Comparison of ENCODE assay signal across 8 cellular contexts in genomic region chr17:74493381-74493833, GRCh38. TPM values are rescaled to one million over a fixed set of nuclear protein-coding genes. Genes with fewer than 3 reads are reported as not detected.
A peak's percentile ranks its signal among the peaks of the same experiment; 100 is the strongest.
DNase-seq lines count a peak whose midpoint lies in the region; ATAC-seq and TF ChIP-seq lines count a peak whose summit lies in the region.

No MANE protein-coding gene starts in this region.

- no peaks in the 10 kb centered on the region for H3K9me3 ChIP-seq in neuronal stem cell (replicated peaks in 1 of 2; ENCODE audit: control insufficient read depth in 2 of 2, insufficient read depth in 1 of 2, low read depth in 1 of 2, low read length in 2 of 2)

- H3K9ac ChIP-seq in neuronal stem cell (ENCODE audit: low read depth, low read length, poor library complexity) = no peak overlapping the region

- no peak overlapping the region for H2BK120ac ChIP-seq in neuronal stem cell (ENCODE audit: low read depth, low read length)

- no peak overlapping the region for H2BK5ac ChIP-seq in neuronal stem cell (ENCODE audit: low read length)

- H3K27me3 ChIP-seq in foreskin keratinocyte (peaks cover 2% of the 10 kb centered on the region), neuronal stem cell (ENCODE audit: control insufficient read depth in 3 of 3, insufficient read depth in 3 of 3, low read depth in 1 of 3, low read length in 3 of 3) (no peaks in the 10 kb centered on the region)

- ATAC-seq in foreskin keratinocyte (peak; percentile 83), HG02852 (IDR thresholded peaks at IDR 0.05; ENCODE audit: unreplicated experiment) (no peak)

- H3K4me1 ChIP-seq in foreskin keratinocyte (no peaks in the 10 kb centered on the region), neuronal stem cell (ENCODE audit: control insufficient read depth in 2 of 2, insufficient read depth in 1 of 2, low read depth in 1 of 2, low read length in 2 of 2) (no peaks in the 10 kb centered on the region)

- peak; percentile 86 for TF ChIP-seq CTCF in foreskin keratinocyte (conservative IDR thresholded peaks at IDR 0.05)
- peak; percentile 91 for TF ChIP-seq CTCF in type B pancreatic cell (conservative IDR thresholded peaks at IDR 0.05)

- no peak overlapping the region for H2BK12ac ChIP-seq in neuronal stem cell (ENCODE audit: low read length)

- no peak overlapping the region for H4K8ac ChIP-seq in neuronal stem cell (ENCODE audit: low read depth, low read length)

- H3K4me3 Mint-ChIP-seq in type B pancreatic cell = no peak overlapping the region

- no peaks in the 10 kb centered on the region for H3K4me1 Mint-ChIP-seq in type B pancreatic cell (ENCODE audit: unreplicated experiment)

- H3K4me2 ChIP-seq in neuronal stem cell (ENCODE audit: insufficient read depth, low read length, poor library complexity, severe bottlenecking) = no peak overlapping the region

- H3K79me1 ChIP-seq in neuronal stem cell (ENCODE audit: low read depth, low read length) = no peaks in the 10 kb centered on the region

- peaks cover 23% of the 10 kb centered on the region for H3K27me3 Mint-ChIP-seq in type B pancreatic cell

- peak; percentile 73 for DNase-seq in Daoy (ENCODE audit: low read depth)
- DNase-seq in HuH-7.5 (ENCODE audit: low spot score) = peak; percentile 54
- DNase-seq in SHP77 (lab: John Stamatoyannopoulos, UW) = peak; percentile 50 to 69
- DNase-seq in activated T-helper 9 cell treated with anti-CD3 and anti-CD28 coated beads, Interleukin-2, amount 50 U/mL, for 16 hours (ENCODE audit: low read depth) = peak; percentile 40
- peak; percentile 9 to 42 for DNase-seq in foreskin keratinocyte
- DNase-seq in neuronal stem cell (ENCODE audit: low spot score) = peak; percentile 71
- DNase-seq in type B pancreatic cell (ENCODE audit: extremely low spot score, unreplicated experiment) = no peak

- no peak overlapping the region for H2AFZ ChIP-seq in neuronal stem cell (ENCODE audit: low read length)

- H3K36me3 ChIP-seq in neuronal stem cell (replicated peaks in 1 of 2; ENCODE audit: control insufficient read depth in 2 of 2, insufficient read depth in 2 of 2, low read length in 2 of 2) = no peaks in the 10 kb centered on the region

- H3K36me3 Mint-ChIP-seq in type B pancreatic cell = no peaks in the 10 kb centered on the region

- H3K9me3 Mint-ChIP-seq in type B pancreatic cell = no peaks in the 10 kb centered on the region

- no peak overlapping the region for H2AK5ac ChIP-seq in neuronal stem cell (ENCODE audit: low read depth, low read length)

- no peak overlapping the region for H3K14ac ChIP-seq in neuronal stem cell (ENCODE audit: low read length)

- no peak overlapping the region for H4K91ac ChIP-seq in neuronal stem cell (ENCODE audit: low read depth, low read length, poor library complexity)

- no CpG with 5 or more reads among the region's 11 CpGs for WGBS in neuronal stem cell (ENCODE audit: extremely low coverage in 2 of 2, insufficient read length in 2 of 2, insufficient replicate concordance in 1 of 2), 2 donors

- H2BK15ac ChIP-seq in neuronal stem cell (ENCODE audit: low read length) = no peak overlapping the region

- H3K18ac ChIP-seq in neuronal stem cell (ENCODE audit: low read length) = no peak overlapping the region

- no peak overlapping the region for H3K27ac Mint-ChIP-seq in type B pancreatic cell

- no peak overlapping the region for H3K27ac ChIP-seq in foreskin keratinocyte
- H3K27ac ChIP-seq in neuronal stem cell (replicated peaks; ENCODE audit: low read length) = no peak overlapping the region

- H3K4me3 ChIP-seq in neuronal stem cell (ENCODE audit: low read length in 2 of 2) = no peak overlapping the region

- no peak overlapping the region for H3K4ac ChIP-seq in neuronal stem cell (ENCODE audit: low read length)

- H3K23ac ChIP-seq in neuronal stem cell (ENCODE audit: low read depth, low read length, poor library complexity) = no peak overlapping the region

RNA-seq across cellular contexts. Expression of gene CD300A, which starts 27.0 kb away (rescaled TPM):
- not detected in 2 replicates for total RNA-seq in Daoy (2014; rRNA removed; shearing (Covaris generic))
- total RNA-seq in foreskin keratinocyte (not detected in 2 replicates), type B pancreatic cell (ENCODE audit: low replicate concordance) (0.43 TPM in 1 of 2 replicates, not detected in the other)
- not detected in 2 replicates for polyA plus RNA-seq in foreskin keratinocyte
- 0.10 TPM for polyA plus RNA-seq in neuronal stem cell (2013, experiment 1 of 2)
- 0.04 TPM for polyA plus RNA-seq in neuronal stem cell (2013, experiment 2 of 2)

RNA-seq across cellular contexts. Expression of gene CD300LB, which starts 37.9 kb away (rescaled TPM):
- total RNA-seq in Daoy (2014; rRNA removed; shearing (Covaris generic)) = not detected in 2 replicates
- total RNA-seq in foreskin keratinocyte (not detected in 2 replicates), type B pancreatic cell (ENCODE audit: low replicate concordance) (not detected in 2 replicates)
- polyA plus RNA-seq in foreskin keratinocyte = not detected in 2 replicates
- not detected for polyA plus RNA-seq in neuronal stem cell (2013, experiment 1 of 2)
- polyA plus RNA-seq in neuronal stem cell (2013, experiment 2 of 2) = not detected

RNA-seq across cellular contexts. Expression of gene CD300C, which starts 52.5 kb away (rescaled TPM):
- total RNA-seq in Daoy (2014; rRNA removed; shearing (Covaris generic)) = 1.2 TPM in 1 of 2 replicates, not detected in the other
- total RNA-seq in foreskin keratinocyte (not detected in 2 replicates), type B pancreatic cell (ENCODE audit: low replicate concordance) (not detected in 2 replicates)
- not detected in 2 replicates for polyA plus RNA-seq in foreskin keratinocyte
- polyA plus RNA-seq in neuronal stem cell (2013, experiment 1 of 2) = 0.03 TPM
- polyA plus RNA-seq in neuronal stem cell (2013, experiment 2 of 2) = 0.04 TPM
